ENCODE assay signal across 8 cellular contexts in the genomic region with DNA sequence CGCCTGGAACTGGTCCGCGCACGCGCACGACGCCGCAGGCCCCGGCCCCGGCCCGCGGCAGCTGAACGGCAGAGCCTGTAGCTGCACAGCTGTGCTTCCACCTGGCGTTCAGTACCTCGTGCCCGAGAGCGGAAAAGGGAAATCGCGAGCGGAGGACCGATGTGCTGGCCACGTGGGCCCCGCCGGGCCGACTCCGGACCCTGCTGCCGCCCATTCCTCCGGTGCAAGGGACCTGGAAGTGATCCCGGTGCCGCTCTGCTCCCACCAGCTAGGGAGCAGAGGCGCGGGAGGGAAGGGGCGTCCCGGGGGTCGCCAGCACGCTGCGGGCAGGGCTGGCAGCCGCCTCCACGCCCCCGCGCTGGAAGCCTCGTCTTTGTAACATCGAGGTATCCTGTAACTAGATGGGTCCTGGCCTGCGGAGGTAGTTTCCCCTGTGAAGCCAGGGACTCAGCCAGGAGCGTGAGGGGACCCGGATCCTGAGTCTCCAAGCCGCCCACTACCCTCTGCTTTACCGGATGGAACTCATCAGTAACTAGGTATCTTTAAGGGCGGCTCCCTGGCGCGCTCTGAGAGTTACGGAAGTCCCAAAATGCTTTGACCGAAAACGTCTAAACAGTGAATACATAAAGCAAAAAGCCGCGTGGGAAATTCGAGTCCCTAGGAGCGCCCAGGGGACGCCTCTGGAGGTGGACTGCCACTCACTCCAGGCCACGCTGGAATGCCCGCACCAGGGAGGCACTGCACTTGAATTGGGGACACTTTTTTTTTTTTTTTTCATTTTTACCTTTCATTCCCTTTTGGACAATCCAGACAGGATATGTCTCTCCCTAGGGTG. TPM values are rescaled to one million over a fixed set of nuclear protein-coding genes. Genes with fewer than 3 reads are reported as not detected.
A peak's percentile ranks its signal among the peaks of the same experiment; 100 is the strongest.
DNase-seq lines count a peak whose midpoint lies in the region; ATAC-seq, FAIRE-seq and TF ChIP-seq lines count a peak whose summit lies in the region.

No MANE protein-coding gene starts in this region.

- no peaks in the 10 kb centered on the region for H3K9me3 Mint-ChIP-seq in activated T-cell treated with anti-CD3 and anti-CD28 coated beads, Interleukin-2, amount 50 U/mL, for 72 hours

- H3K9ac ChIP-seq in HUES6 (ENCODE audit: low read length) (peak overlapping the region; percentile 87), PC-3 (ENCODE audit: low read length) (peak overlapping the region; percentile 97)

- H3K27ac ChIP-seq in HUES6 (ENCODE audit: low read depth, low read length) (peak overlapping the region; percentile 89; the same call in 1 of the 2 replicates), PC-3 (ENCODE audit: low read length) (peak overlapping the region; percentile 92), pancreas (peak overlapping the region; percentile 91 to 95 (median 92)), thymus (ENCODE audit: low read depth) (peak overlapping the region; percentile 99)

- H4K20me1 ChIP-seq in PC-3 (ENCODE audit: low read length): peaks cover 38% of the 10 kb centered on the region

- TSS peak; percentile 68 for BruUV-seq in PC-3 (replicated peaks; lab: Mats Ljungman, UMichigan)

- H2AFZ ChIP-seq in PC-3 (ENCODE audit: low read length): peak overlapping the region; percentile 27; the same call in 1 of the 2 replicates

- peak overlapping the region; percentile 84 to 86 for H3K4me3 Mint-ChIP-seq in activated T-cell treated with anti-CD3 and anti-CD28 coated beads, Interleukin-2, amount 50 U/mL, for 72 hours

- POLR2A ChIA-PET in PC-3 (lab: Charles Lee; ENCODE audit: unreplicated experiment): interaction anchor here (0.6 to 1.3 kb wide), 5 partner anchors 45 to 190 kb away, joined by 4 to 21 read pairs (median 9); no protein-coding TSS in a partner anchor

- peaks cover 16% of the 10 kb centered on the region for H3K27me3 ChIP-seq in HUES6 (ENCODE audit: control insufficient read depth, insufficient read depth, low read length)
- H3K27me3 ChIP-seq in PC-3 (ENCODE audit: low read length): no peaks in the 10 kb centered on the region
- H3K27me3 ChIP-seq in pancreas: no peaks in the 10 kb centered on the region
- H3K27me3 ChIP-seq in thymus (ENCODE audit: control insufficient read depth, insufficient read depth): no peaks in the 10 kb centered on the region

- no peak for FAIRE-seq in pancreas (lab: Jason Lieb, UNC)

- peak; percentile 59 for ATAC-seq in GM21526 (IDR thresholded peaks at IDR 0.05; ENCODE audit: low FRiP score, unreplicated experiment)
- peak; percentile 39 for ATAC-seq in PC-3
- ATAC-seq in activated T-cell treated with anti-CD3 and anti-CD28 coated beads, Interleukin-2, amount 50 U/mL, for 72 hours (replicated peaks in 1 of 2): peak; percentile 62 to 63
- peak; percentile 72 to 83 (median 78) for ATAC-seq in pancreas

- WGBS in pancreas, 2 donors: 1% methylated on average over 56 to 61 of the region's 61 CpGs
- 2% methylated on average over 61 of the region's 61 CpGs for WGBS in thymus

- peaks cover 12% of the 10 kb centered on the region for H3K36me3 ChIP-seq in HUES6 (ENCODE audit: control insufficient read depth, insufficient read depth, low read length)
- peaks cover 36% of the 10 kb centered on the region for H3K36me3 ChIP-seq in PC-3 (ENCODE audit: low read depth, low read length)
- peaks cover 0 to 9% (median 3%) of the 10 kb centered on the region in 3 donors for H3K36me3 ChIP-seq in pancreas
- peaks cover 7% of the 10 kb centered on the region for H3K36me3 ChIP-seq in thymus (ENCODE audit: control insufficient read depth, insufficient read depth)

- DNase-seq in DMS 273 treated with DMSO at 0.1 percent for 48 hours (lab: John Stamatoyannopoulos, UW) (peak; percentile 90), PC-3 (peak; percentile 93), foreskin fibroblast (peak in 1 of 2 donors; percentile 37), pancreas (peak; percentile 57 to 98 (median 96))
- peak; percentile 93 to 96 for DNase-seq in activated T-cell treated with anti-CD3 and anti-CD28 coated beads, Interleukin-2, amount 50 U/mL, for 72 hours

- TF ChIP-seq CTCF in PC-3 (conservative IDR thresholded peaks at IDR 0.05; ENCODE audit: low read depth, low read length): 0 out of 2 replicates have a peak, but pooled peaks have one; percentile 15
- no peak for TF ChIP-seq CTCF in foreskin fibroblast (IDR thresholded peaks at IDR 0.05; ENCODE audit: low read depth, low read length)
- TF ChIP-seq CTCF in pancreas (IDR thresholded peaks at IDR 0.05): no peak

- H3F3A ChIP-seq in PC-3 (ENCODE audit: low read length, unreplicated experiment): peaks cover 5% of the 10 kb centered on the region

- peak overlapping the region; percentile 85 for H3K27ac Mint-ChIP-seq in activated T-cell treated with anti-CD3 and anti-CD28 coated beads, Interleukin-2, amount 50 U/mL, for 72 hours

- H3K4me1 Mint-ChIP-seq in activated T-cell treated with anti-CD3 and anti-CD28 coated beads, Interleukin-2, amount 50 U/mL, for 72 hours (ENCODE audit: low read depth): peaks cover 56% of the 10 kb centered on the region

- H3K36me3 Mint-ChIP-seq in activated T-cell treated with anti-CD3 and anti-CD28 coated beads, Interleukin-2, amount 50 U/mL, for 72 hours (ENCODE audit: insufficient read depth in 2 of 2): peaks cover 5 to 6% of the 10 kb centered on the region in 2 donors

- H3K27me3 Mint-ChIP-seq in activated T-cell treated with anti-CD3 and anti-CD28 coated beads, Interleukin-2, amount 50 U/mL, for 72 hours (ENCODE audit: low read depth): no peaks in the 10 kb centered on the region

- H3K9me2 ChIP-seq in PC-3 (replicated peaks; ENCODE audit: low read length): no peaks in the 10 kb centered on the region

- intact Hi-C loops in PC-3 (cut with micrococcal nuclease) (loop anchor here (5.0 kb wide), 1 partner anchor 148 kb away; no protein-coding TSS in a partner anchor), pancreas (cut with DNase I) (loop anchor here in 1 of 3 donors (10.0 kb wide), 1 partner anchor 216 kb away; no protein-coding TSS in a partner anchor)

- H3K4me1 ChIP-seq in HUES6 (ENCODE audit: control insufficient read depth, insufficient read depth, low read length) (peaks cover 23% of the 10 kb centered on the region), PC-3 (ENCODE audit: insufficient read depth, low read length) (peaks cover 55% of the 10 kb centered on the region), pancreas (peaks cover 9 to 25% (median 16%) of the 10 kb centered on the region in 3 donors), thymus (ENCODE audit: control insufficient read depth, insufficient read depth, low read length) (peaks cover 10% of the 10 kb centered on the region)

- H3K79me2 ChIP-seq in PC-3 (ENCODE audit: low read length): peaks cover 57% of the 10 kb centered on the region

- H3K9me3 ChIP-seq in HUES6 (ENCODE audit: control insufficient read depth, insufficient read depth, low read depth, low read length) (no peaks in the 10 kb centered on the region), PC-3 (ENCODE audit: low read length) (no peaks in the 10 kb centered on the region), pancreas (no peaks in the 10 kb centered on the region), thymus (ENCODE audit: control insufficient read depth) (no peaks in the 10 kb centered on the region)

- CTCF ChIA-PET in PC-3 (lab: Charles Lee): interaction anchor here (0.5 to 0.8 kb wide), 4 partner anchors 12 to 144 kb away, joined by 3 read pairs; no protein-coding TSS in a partner anchor

- H3K4me2 ChIP-seq in PC-3 (ENCODE audit: low read length): peak overlapping the region; percentile 92

- H3K4me3 ChIP-seq in HUES6 (ENCODE audit: low read depth, low read length): peak overlapping the region; percentile 80
- peak overlapping the region; percentile 68 for H3K4me3 ChIP-seq in PC-3 (ENCODE audit: low read length)
- peak overlapping the region; percentile 56 to 82 for H3K4me3 ChIP-seq in foreskin fibroblast (ENCODE audit: low read depth in 1 of 2, low read length in 2 of 2)
- peak overlapping the region; percentile 34 to 71 (median 52) for H3K4me3 ChIP-seq in pancreas
- H3K4me3 ChIP-seq in thymus (ENCODE audit: low read length): peak overlapping the region; percentile 80

RNA-seq across cellular contexts. Expression of a gene that starts 0.7 kb away (rescaled TPM):
- total RNA-seq in PC-3 (2014; rRNA removed) (712 and 714 TPM in 2 replicates), pancreas (10 to 100 TPM; 12.9 to 52.2 (median 28.5) TPM)
- total RNA-seq in activated T-cell treated with anti-CD3 and anti-CD28 coated beads, Interleukin-2, amount 50 U/mL, for 72 hours: 10 to 100 TPM; 72.0 to 73.5 TPM
- polyA plus RNA-seq in pancreas (10 to 100 TPM in 1 of 2 donors, 1 to 10 TPM in 1; 9.3 to 29.5 TPM), thymus (49.6 TPM)
